Comparison of ENCODE assay signal across 21 cellular contexts in genomic region chrX:13775837-13776236, GRCh38. TPM values are rescaled to one million over a fixed set of nuclear protein-coding genes. Genes with fewer than 3 reads are reported as not detected.
"Had no signal": no experiment of that assay in that cellular context is flagged by ENCODE, and none has a peak within 500 bp of the region (broad histone marks: within the 10 kb centered on the region; RNA-seq: fewer than 3 reads in every experiment).

No MANE protein-coding gene starts in this region.

- DNase-seq: Kasumi-1, MM.1S, NCI-H1092 treated with DMSO at 0.1 percent for 48 hours, NCI-H1436, NCI-H187, NCI-H2029, NCI-H2081 treated with DMSO at 0.1 percent for 48 hours, NCI-H2171, NCI-H226, NCI-H446, NCI-H510A, NCI-H524 treated with DMSO at 0.1 percent for 48 hours, NCI-H69, NCI-H774, Right ventricle myocardium superior, RPMI8226, SIG-M5 had no signal

- H3K36me3 ChIP-seq: SJSA1 had no signal

- H3K4me2 ChIP-seq: KMS-11 had no signal

- FAIRE-seq: RCC 7860 had no signal

- H3K27ac ChIP-seq: KMS-11, SJSA1, SK-N-MC had no signal

- H3K9me3 ChIP-seq: SJSA1 had no signal

- H3K27me3 ChIP-seq: SJSA1 had no signal

- H3K9ac ChIP-seq: KMS-11 had no signal

- H3K4me3 ChIP-seq: SJSA1, SK-N-MC had no signal

- H3K4me1 ChIP-seq: SJSA1 had no signal

RNA-seq across cellular contexts. Expression of gene GPM6B, which starts 41.1 kb away (rescaled TPM):
- total RNA-seq: SJSA1 had no signal
